Comparison of ENCODE assay signal across 6 cellular contexts in the genomic region with DNA sequence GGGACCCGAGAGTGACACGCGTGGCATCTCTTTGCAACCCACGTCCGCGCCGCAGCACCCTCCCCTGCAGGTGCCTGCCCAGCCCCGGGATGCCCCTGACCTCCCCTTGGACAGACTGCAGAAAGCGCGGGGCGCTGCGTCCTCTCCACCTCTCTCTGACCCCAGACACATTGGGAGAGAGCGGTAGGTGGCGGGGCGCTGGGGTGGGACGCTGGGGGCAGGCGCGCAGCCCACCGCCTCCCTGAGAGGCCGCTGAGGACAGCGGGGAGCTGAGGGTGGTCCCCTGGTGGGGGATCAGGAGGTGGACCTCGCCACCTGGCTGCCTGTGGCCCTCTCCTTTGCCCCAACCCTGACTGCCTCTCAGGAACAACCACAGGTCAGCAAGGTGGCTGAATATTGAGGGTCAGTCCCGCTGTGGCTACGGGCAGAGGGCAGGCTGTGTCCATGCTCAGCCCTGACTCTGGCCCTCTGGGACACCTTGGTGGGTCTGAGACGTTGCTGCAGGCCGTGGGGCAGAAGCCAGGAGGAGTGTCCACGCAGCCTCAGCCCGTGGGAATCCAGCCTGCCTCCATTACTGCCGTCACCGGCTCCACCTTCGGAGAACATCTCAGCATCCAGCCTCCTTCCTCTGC. TPM values are rescaled to one million over a fixed set of nuclear protein-coding genes. Genes with fewer than 3 reads are reported as not detected.
A peak's percentile ranks its signal among the peaks of the same experiment; 100 is the strongest.
DNase-seq lines count a peak whose midpoint lies in the region; ATAC-seq and TF ChIP-seq lines count a peak whose summit lies in the region.

No MANE protein-coding gene starts in this region.

- no peak for DNase-seq in AG09309 (ENCODE audit: low read depth)
- peak in 1 of 3 donors; percentile 54 for DNase-seq in right cardiac atrium
- DNase-seq in vagina (ENCODE audit: extremely low spot score in 2 of 2) = no peak
- no peak for DNase-seq in NCI-H226
- no peak for DNase-seq in GOT3 (lab: John Stamatoyannopoulos, UW)

- peaks cover 38% of the 10 kb centered on the region for H3K79me2 ChIP-seq in OCI-LY1 (ENCODE audit: insufficient read depth, low read length)

- peak overlapping the region; percentile 97 for H3K4me2 ChIP-seq in OCI-LY1 (ENCODE audit: low read length)

- H3K9me2 ChIP-seq in OCI-LY1 (ENCODE audit: low read depth, low read length) = no peaks in the 10 kb centered on the region

- peaks cover 3% of the 10 kb centered on the region; the same call in 1 of the 2 replicates for H3K9me3 ChIP-seq in OCI-LY1 (ENCODE audit: low read length)
- no peaks in the 10 kb centered on the region for H3K9me3 ChIP-seq in right cardiac atrium (ENCODE audit: control insufficient read depth, low read length)
- H3K9me3 ChIP-seq in vagina = no peaks in the 10 kb centered on the region

- H3K36me3 ChIP-seq in OCI-LY1 (ENCODE audit: insufficient read depth, low read length) = peaks cover 14% of the 10 kb centered on the region
- H3K36me3 ChIP-seq in vagina = no peaks in the 10 kb centered on the region

- H3K4me3 ChIP-seq in AG09309 (ENCODE audit: control insufficient read depth, low read depth, low read length) (peak overlapping the region; percentile 54), OCI-LY1 (ENCODE audit: low read depth, low read length, poor library complexity, severe bottlenecking) (peak overlapping the region; percentile 81), right cardiac atrium (ENCODE audit: low read length) (peak overlapping the region; percentile 80), vagina (peak overlapping the region; percentile 87 to 97)

- TF ChIP-seq CTCF in AG09309 (IDR thresholded peaks at IDR 0.05; ENCODE audit: control insufficient read depth, insufficient read depth, low read depth, low read length, missing control alignments) = no peak
- no peak for TF ChIP-seq CTCF in OCI-LY1 (IDR thresholded peaks at IDR 0.05; ENCODE audit: low read length)
- no peak for TF ChIP-seq CTCF in vagina (IDR thresholded peaks at IDR 0.05)

- H3F3A ChIP-seq in OCI-LY1 (ENCODE audit: insufficient read depth, low read length) = no peaks in the 10 kb centered on the region

- no peak overlapping the region for H2AFZ ChIP-seq in OCI-LY1 (ENCODE audit: low read length)

- no peak overlapping the region for H3K27ac ChIP-seq in OCI-LY1 (ENCODE audit: low read depth, low read length, poor library complexity, severe bottlenecking)
- H3K27ac ChIP-seq in right cardiac atrium (ENCODE audit: low read length) = no peak overlapping the region
- H3K27ac ChIP-seq in vagina = peak overlapping the region; percentile 78

- no peak for TF ChIP-seq POLR2A in vagina (IDR thresholded peaks at IDR 0.05)

- H3K9ac ChIP-seq in OCI-LY1 (ENCODE audit: low read length) = peak overlapping the region; percentile 94

- no peaks in the 10 kb centered on the region for H4K20me1 ChIP-seq in OCI-LY1 (ENCODE audit: insufficient read depth, low read length)

- intact Hi-C loops in right cardiac atrium (cut with DNase I) (no loop called here), vagina (cut with DNase I) (no loop called here)

- H3K4me1 ChIP-seq in OCI-LY1 (ENCODE audit: insufficient read depth, low read length, severe bottlenecking) (peaks cover 28% of the 10 kb centered on the region), right cardiac atrium (ENCODE audit: control insufficient read depth, insufficient read depth, low read length) (peaks cover 19% of the 10 kb centered on the region), vagina (peaks cover 53% of the 10 kb centered on the region)

- ATAC-seq in right cardiac atrium = peak in 1 of 2 donors; percentile 49

- WGBS in right cardiac atrium = 18% methylated on average over 31 of the region's 31 CpGs

- H3K27me3 ChIP-seq in OCI-LY1 (ENCODE audit: insufficient read depth, low read length) (no peaks in the 10 kb centered on the region), right cardiac atrium (ENCODE audit: control insufficient read depth, insufficient read depth) (no peaks in the 10 kb centered on the region), vagina (no peaks in the 10 kb centered on the region)

RNA-seq across cellular contexts. Expression of gene UBE2J2, which starts 0.8 kb away (rescaled TPM):
- total RNA-seq in right cardiac atrium (10 to 100 TPM; 34.9 to 41.2 (median 37.1) TPM), vagina (56.7 TPM)
- 38.4 TPM for polyA plus RNA-seq in right cardiac atrium

RNA-seq across cellular contexts. Expression of gene SCNN1D, which starts 5.8 kb away (rescaled TPM):
- total RNA-seq in right cardiac atrium (1 to 10 TPM; 2.7 to 6.2 (median 4.8) TPM), vagina (8.6 TPM)
- polyA plus RNA-seq in right cardiac atrium = 3.4 TPM

RNA-seq across cellular contexts. Expression of gene C1QTNF12, which starts 27.9 kb away (rescaled TPM):
- 1 to 10 TPM in 2 of 4 donors, under 1 TPM in 1, not detected in 1; 0.94 to 2.4 (median 1.1) TPM for total RNA-seq in right cardiac atrium
- polyA plus RNA-seq in right cardiac atrium = 0.36 TPM
- not detected for total RNA-seq in vagina

RNA-seq across cellular contexts. Expression of gene ACAP3, which starts 33.3 kb away (rescaled TPM):
- total RNA-seq in right cardiac atrium (10 to 100 TPM; 33.1 to 61.8 (median 42.8) TPM), vagina (68.5 TPM)
- 37.4 TPM for polyA plus RNA-seq in right cardiac atrium

RNA-seq across cellular contexts. Expression of gene PUSL1, which starts 34.0 kb away (rescaled TPM):
- 10 to 100 TPM; 11.3 to 14.1 (median 12.5) TPM for total RNA-seq in right cardiac atrium
- 13.1 TPM for polyA plus RNA-seq in right cardiac atrium
- 31.2 TPM for total RNA-seq in vagina
